ENCODE assay signal across 29 cellular contexts in the genomic region with DNA sequence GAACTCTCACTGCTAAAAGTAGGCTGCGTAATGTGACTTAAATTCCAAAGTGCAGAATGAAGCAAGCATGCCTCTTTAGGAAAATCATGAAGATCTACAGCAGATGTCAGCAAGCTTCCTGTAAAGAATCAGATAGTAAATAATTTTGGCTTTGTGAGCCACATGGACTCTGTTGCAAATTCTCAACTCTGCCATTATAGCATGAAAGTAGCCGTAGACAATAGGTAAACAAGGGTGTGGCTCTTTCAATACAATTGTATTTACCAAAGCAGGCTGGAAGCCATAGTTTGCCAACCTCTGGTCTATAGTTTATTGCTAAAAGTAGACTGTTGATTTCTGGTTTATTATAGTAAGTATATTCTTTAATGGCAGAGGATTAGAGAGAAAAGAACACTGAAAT.
"Had no signal": no experiment of that assay in that cellular context is flagged by ENCODE, and none has a peak within 500 bp of the region (broad histone marks: within the 10 kb centered on the region; RNA-seq: fewer than 3 reads in every experiment).

No MANE protein-coding gene starts in this region.

- H3K4me3 ChIP-seq: adrenal gland, breast epithelium, MG63, Peyer's patch, SJSA1 had no signal

- H3K27me3 ChIP-seq: adrenal gland, MG63, Peyer's patch, SJSA1 had no signal

- H3K27ac ChIP-seq: adrenal gland, breast epithelium, Peyer's patch, RWPE1, SJSA1 had no signal

- H3K9me3 ChIP-seq: adrenal gland, breast epithelium, MG63, Peyer's patch, SJSA1 had no signal

- H3K4me1 ChIP-seq: adrenal gland, breast epithelium, Peyer's patch, SJSA1 had no signal

- DNase-seq: activated CD4-positive, alpha-beta T cell treated with anti-CD3 and anti-CD28 coated beads for 48 hours; activated CD4-positive, alpha-beta T cell treated with anti-CD3 and anti-CD28 coated beads, Interleukin-2, amount 50 U/mL, for 4 hours; activated CD4-positive, CD25-positive, alpha-beta regulatory T cell treated with anti-CD3 and anti-CD28 coated beads, Interleukin-2, amount 50 U/mL, for 72 hours; activated CD8-positive, alpha-beta memory T cell treated with anti-CD3 and anti-CD28 coated beads, Interleukin-2, amount 50 U/mL, for 48 hours; activated CD8-positive, alpha-beta T cell treated with anti-CD3 and anti-CD28 coated beads, Interleukin-2, amount 10 ng/mL, durations not matched to agents 7 days and 5 days; activated naive CD4-positive, alpha-beta T cell treated with anti-CD3 and anti-CD28 coated beads, Interleukin-2, amount 50 U/mL, for 16 hours; activated naive CD8-positive, alpha-beta T cell treated with anti-CD3 and anti-CD28 coated beads, Interleukin-2, amount 10 ng/mL, durations not matched to agents 7 days and 5 days; activated T-cell treated with anti-CD3 and anti-CD28 coated beads, Interleukin-2, amount 50 U/mL, for 1 hour; adrenal gland; anterior cingulate cortex; caudate nucleus; cortex of kidney; MG63; NCI-H187; NCI-H2107; NCI-H2171 treated with DMSO at 0.1 percent for 48 hours; NCI-H226; NCI-H510A treated with DMSO at 0.1 percent for 48 hours; NCI-H774; NK-92 treated with Interleukin-12 subunit alpha and Interleukin-12 subunit beta, amount 100 ng/mL, for 24 hours; OCI-M1; Peyer's patch; Right ventricle myocardium superior; SW 1271 had no signal

- H3K36me3 ChIP-seq: adrenal gland, breast epithelium, MG63, Peyer's patch, SJSA1 had no signal

- ATAC-seq: activated CD8-positive, alpha-beta T cell treated with anti-CD3 and anti-CD28 coated beads, Interleukin-2, amount 10 ng/mL, durations not matched to agents 7 days and 5 days; SK-N-SH treated with all-trans-retinoic acid at 6 μM for 48 hours; WTC11 had no signal
